1 cellular context compared by ENCODE assay signal in the genomic region with DNA sequence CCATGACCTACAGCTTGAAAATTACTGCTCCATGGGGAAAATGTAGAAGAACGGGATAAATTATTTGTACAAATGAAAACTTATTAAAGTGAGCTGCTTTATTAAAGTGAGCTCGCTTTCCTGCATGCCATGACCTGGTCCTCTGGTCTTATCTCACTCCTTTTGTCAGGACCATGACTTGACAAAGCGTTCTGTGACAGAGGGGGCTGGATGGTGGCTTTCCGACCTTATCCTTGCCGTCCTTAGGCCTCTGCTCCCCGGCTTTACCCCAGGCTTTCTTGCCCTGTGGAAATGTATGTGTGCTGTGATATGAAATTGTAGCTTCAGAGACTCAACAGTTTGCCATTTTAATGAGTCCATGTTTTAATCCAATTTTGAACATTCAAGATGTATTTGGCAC.
TF ChIP-seq lines count a peak whose summit lies in the region.

No MANE protein-coding gene starts in this region.

TF ChIP-seq in HepG2, 621 proteins besides CTCF, POLR2A, EP300 and RAD21:
- TF ChIP-seq, protein P1, sequence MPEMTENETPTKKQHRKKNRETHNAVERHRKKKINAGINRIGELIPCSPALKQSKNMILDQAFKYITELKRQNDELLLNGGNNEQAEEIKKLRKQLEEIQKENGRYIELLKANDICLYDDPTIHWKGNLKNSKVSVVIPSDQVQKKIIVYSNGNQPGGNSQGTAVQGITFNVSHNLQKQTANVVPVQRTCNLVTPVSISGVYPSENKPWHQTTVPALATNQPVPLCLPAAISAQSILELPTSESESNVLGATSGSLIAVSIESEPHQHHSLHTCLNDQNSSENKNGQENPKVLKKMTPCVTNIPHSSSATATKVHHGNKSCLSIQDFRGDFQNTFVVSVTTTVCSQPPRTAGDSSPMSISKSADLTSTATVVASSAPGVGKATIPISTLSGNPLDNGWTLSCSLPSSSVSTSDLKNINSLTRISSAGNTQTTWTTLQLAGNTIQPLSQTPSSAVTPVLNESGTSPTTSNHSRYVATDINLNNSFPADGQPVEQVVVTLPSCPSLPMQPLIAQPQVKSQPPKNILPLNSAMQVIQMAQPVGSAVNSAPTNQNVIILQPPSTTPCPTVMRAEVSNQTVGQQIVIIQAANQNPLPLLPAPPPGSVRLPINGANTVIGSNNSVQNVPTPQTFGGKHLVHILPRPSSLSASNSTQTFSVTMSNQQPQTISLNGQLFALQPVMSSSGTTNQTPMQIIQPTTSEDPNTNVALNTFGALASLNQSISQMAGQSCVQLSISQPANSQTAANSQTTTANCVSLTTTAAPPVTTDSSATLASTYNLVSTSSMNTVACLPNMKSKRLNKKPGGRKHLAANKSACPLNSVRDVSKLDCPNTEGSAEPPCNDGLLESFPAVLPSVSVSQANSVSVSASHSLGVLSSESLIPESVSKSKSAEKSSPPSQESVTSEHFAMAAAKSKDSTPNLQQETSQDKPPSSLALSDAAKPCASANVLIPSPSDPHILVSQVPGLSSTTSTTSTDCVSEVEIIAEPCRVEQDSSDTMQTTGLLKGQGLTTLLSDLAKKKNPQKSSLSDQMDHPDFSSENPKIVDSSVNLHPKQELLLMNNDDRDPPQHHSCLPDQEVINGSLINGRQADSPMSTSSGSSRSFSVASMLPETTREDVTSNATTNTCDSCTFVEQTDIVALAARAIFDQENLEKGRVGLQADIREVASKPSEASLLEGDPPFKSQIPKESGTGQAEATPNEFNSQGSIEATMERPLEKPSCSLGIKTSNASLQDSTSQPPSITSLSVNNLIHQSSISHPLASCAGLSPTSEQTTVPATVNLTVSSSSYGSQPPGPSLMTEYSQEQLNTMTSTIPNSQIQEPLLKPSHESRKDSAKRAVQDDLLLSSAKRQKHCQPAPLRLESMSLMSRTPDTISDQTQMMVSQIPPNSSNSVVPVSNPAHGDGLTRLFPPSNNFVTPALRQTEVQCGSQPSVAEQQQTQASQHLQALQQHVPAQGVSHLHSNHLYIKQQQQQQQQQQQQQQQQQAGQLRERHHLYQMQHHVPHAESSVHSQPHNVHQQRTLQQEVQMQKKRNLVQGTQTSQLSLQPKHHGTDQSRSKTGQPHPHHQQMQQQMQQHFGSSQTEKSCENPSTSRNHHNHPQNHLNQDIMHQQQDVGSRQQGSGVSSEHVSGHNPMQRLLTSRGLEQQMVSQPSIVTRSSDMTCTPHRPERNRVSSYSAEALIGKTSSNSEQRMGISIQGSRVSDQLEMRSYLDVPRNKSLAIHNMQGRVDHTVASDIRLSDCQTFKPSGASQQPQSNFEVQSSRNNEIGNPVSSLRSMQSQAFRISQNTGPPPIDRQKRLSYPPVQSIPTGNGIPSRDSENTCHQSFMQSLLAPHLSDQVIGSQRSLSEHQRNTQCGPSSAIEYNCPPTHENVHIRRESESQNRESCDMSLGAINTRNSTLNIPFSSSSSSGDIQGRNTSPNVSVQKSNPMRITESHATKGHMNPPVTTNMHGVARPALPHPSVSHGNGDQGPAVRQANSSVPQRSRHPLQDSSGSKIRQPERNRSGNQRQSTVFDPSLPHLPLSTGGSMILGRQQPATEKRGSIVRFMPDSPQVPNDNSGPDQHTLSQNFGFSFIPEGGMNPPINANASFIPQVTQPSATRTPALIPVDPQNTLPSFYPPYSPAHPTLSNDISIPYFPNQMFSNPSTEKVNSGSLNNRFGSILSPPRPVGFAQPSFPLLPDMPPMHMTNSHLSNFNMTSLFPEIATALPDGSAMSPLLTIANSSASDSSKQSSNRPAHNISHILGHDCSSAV (CRISPR knock-in tag; IDR thresholded peaks at IDR 0.05; ENCODE audit: borderline replicate concordance), result no peak
- no peak for TF ChIP-seq CBX1 (IDR thresholded peaks at IDR 0.05; ENCODE audit: low read depth)
- no peak for TF ChIP-seq NFIC (IDR thresholded peaks at IDR 0.05; ENCODE audit: low read length)
- TF ChIP-seq ZSCAN9 (CRISPR knock-in tag; IDR thresholded peaks at IDR 0.05; ENCODE audit: borderline replicate concordance), result no peak
- TF ChIP-seq, protein P2, sequence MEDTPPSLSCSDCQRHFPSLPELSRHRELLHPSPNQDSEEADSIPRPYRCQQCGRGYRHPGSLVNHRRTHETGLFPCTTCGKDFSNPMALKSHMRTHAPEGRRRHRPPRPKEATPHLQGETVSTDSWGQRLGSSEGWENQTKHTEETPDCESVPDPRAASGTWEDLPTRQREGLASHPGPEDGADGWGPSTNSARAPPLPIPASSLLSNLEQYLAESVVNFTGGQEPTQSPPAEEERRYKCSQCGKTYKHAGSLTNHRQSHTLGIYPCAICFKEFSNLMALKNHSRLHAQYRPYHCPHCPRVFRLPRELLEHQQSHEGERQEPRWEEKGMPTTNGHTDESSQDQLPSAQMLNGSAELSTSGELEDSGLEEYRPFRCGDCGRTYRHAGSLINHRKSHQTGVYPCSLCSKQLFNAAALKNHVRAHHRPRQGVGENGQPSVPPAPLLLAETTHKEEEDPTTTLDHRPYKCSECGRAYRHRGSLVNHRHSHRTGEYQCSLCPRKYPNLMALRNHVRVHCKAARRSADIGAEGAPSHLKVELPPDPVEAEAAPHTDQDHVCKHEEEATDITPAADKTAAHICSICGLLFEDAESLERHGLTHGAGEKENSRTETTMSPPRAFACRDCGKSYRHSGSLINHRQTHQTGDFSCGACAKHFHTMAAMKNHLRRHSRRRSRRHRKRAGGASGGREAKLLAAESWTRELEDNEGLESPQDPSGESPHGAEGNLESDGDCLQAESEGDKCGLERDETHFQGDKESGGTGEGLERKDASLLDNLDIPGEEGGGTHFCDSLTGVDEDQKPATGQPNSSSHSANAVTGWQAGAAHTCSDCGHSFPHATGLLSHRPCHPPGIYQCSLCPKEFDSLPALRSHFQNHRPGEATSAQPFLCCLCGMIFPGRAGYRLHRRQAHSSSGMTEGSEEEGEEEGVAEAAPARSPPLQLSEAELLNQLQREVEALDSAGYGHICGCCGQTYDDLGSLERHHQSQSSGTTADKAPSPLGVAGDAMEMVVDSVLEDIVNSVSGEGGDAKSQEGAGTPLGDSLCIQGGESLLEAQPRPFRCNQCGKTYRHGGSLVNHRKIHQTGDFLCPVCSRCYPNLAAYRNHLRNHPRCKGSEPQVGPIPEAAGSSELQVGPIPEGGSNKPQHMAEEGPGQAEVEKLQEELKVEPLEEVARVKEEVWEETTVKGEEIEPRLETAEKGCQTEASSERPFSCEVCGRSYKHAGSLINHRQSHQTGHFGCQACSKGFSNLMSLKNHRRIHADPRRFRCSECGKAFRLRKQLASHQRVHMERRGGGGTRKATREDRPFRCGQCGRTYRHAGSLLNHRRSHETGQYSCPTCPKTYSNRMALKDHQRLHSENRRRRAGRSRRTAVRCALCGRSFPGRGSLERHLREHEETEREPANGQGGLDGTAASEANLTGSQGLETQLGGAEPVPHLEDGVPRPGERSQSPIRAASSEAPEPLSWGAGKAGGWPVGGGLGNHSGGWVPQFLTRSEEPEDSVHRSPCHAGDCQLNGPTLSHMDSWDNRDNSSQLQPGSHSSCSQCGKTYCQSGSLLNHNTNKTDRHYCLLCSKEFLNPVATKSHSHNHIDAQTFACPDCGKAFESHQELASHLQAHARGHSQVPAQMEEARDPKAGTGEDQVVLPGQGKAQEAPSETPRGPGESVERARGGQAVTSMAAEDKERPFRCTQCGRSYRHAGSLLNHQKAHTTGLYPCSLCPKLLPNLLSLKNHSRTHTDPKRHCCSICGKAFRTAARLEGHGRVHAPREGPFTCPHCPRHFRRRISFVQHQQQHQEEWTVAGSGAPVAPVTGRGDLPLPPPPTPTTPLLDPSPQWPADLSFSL (CRISPR knock-in tag; IDR thresholded peaks at IDR 0.05), result no peak
- TF ChIP-seq MED8 (CRISPR knock-in tag; IDR thresholded peaks at IDR 0.05; ENCODE audit: insufficient replicate concordance), result no peak
- no peak for TF ChIP-seq ZNF75D (CRISPR knock-in tag; IDR thresholded peaks at IDR 0.05; ENCODE audit: borderline replicate concordance)
- no peak for TF ChIP-seq ZNF660 (CRISPR knock-in tag; IDR thresholded peaks at IDR 0.05; ENCODE audit: borderline replicate concordance, low read depth)
